In genomic region chr11:115146425-115146824, GRCh38 we compare ENCODE assay signal across 17 cellular contexts.
DNase-seq lines count a peak whose midpoint lies in the region; ATAC-seq and TF ChIP-seq lines count a peak whose summit lies in the region.
"Had no signal": no experiment of that assay in that cellular context is flagged by ENCODE, and none has a peak within 500 bp of the region (broad histone marks: within the 10 kb centered on the region; RNA-seq: fewer than 3 reads in every experiment).

No MANE protein-coding gene starts in this region.

- no peak for TF ChIP-seq CTCF in RWPE1 (conservative IDR thresholded peaks at IDR 0.05; ENCODE audit: low read depth)

- no peaks in the 10 kb centered on the region for H3K36me3 Mint-ChIP-seq in activated T-helper 2 cell treated with anti-CD3 and anti-CD28 coated beads, Interferon-gamma antibody, Interleukin-2, Interleukin-4, amounts not matched to agents 10 μg/mL and 5 μg/mL and 100 μg/mL, durations not matched to agents 14 hours and 24 hours and 36 hours (ENCODE audit: low read depth)
- no peaks in the 10 kb centered on the region for H3K36me3 Mint-ChIP-seq in stimulated activated effector memory CD8-positive, alpha-beta T cell treated with anti-CD3 and anti-CD28 coated beads, Interleukin-12 subunit alpha, Interleukin-12 subunit beta, amount 100 ng/mL, for 72 hours
- H3K36me3 Mint-ChIP-seq: CD4-positive, alpha-beta memory T cell had no signal

- peak; percentile 48 for DNase-seq in SKM-1 treated with dmso at 0.1 percent for 144 hours (lab: John Stamatoyannopoulos, UW; ENCODE audit: unreplicated experiment)
- no peak for DNase-seq in SKM-1 (lab: John Stamatoyannopoulos, UW; ENCODE audit: unreplicated experiment)
- peak; percentile 83 for DNase-seq in MV-4-11 (lab: John Stamatoyannopoulos, UW)
- DNase-seq in activated T-helper 2 cell treated with anti-CD3 and anti-CD28 coated beads, Interferon-gamma antibody, Interleukin-2, Interleukin-4, amounts not matched to agents 10 μg/mL and 5 μg/mL and 100 μg/mL, durations not matched to agents 14 hours and 24 hours and 36 hours (ENCODE audit: low spot score), result no peak
- DNase-seq in stimulated activated effector memory CD8-positive, alpha-beta T cell treated with anti-CD3 and anti-CD28 coated beads, Interleukin-12 subunit alpha, Interleukin-12 subunit beta, amount 100 ng/mL, for 72 hours (ENCODE audit: low spot score in 2 of 2), result no peak
- DNase-seq in RWPE1 (ENCODE audit: low spot score), result no peak
- DNase-seq in Kasumi-1 (lab: John Stamatoyannopoulos, UW), result no peak
- DNase-seq in cerebellar cortex (ENCODE audit: low spot score), result no peak
- DNase-seq: 8988T; BE2C; CD4-positive, alpha-beta memory T cell; HCEC 1CT; NCI-H1105; NCI-H1694 treated with DMSO at 0.1 percent for 48 hours; NCI-H226; NCI-H524 treated with DMSO at 0.1 percent for 48 hours; SJCRH30 had no signal

- H3K27ac ChIP-seq in RWPE1, result no peak overlapping the region
- H3K27ac ChIP-seq: SJCRH30 had no signal

- no peak for ATAC-seq in stimulated activated effector memory CD8-positive, alpha-beta T cell treated with anti-CD3 and anti-CD28 coated beads, Interleukin-12 subunit alpha, Interleukin-12 subunit beta, amount 100 ng/mL, for 72 hours

- H3K27me3 Mint-ChIP-seq in activated T-helper 2 cell treated with anti-CD3 and anti-CD28 coated beads, Interferon-gamma antibody, Interleukin-2, Interleukin-4, amounts not matched to agents 10 μg/mL and 5 μg/mL and 100 μg/mL, durations not matched to agents 14 hours and 24 hours and 36 hours (ENCODE audit: low read depth), result no peaks in the 10 kb centered on the region

- intact Hi-C loops in activated T-helper 2 cell treated with anti-CD3 and anti-CD28 coated beads, Interferon-gamma antibody, Interleukin-2, Interleukin-4, amounts not matched to agents 10 μg/mL and 5 μg/mL and 100 μg/mL, durations not matched to agents 14 hours and 24 hours and 36 hours (cut with micrococcal nuclease), result no loop called here

- H3K9me3 Mint-ChIP-seq in activated T-helper 2 cell treated with anti-CD3 and anti-CD28 coated beads, Interferon-gamma antibody, Interleukin-2, Interleukin-4, amounts not matched to agents 10 μg/mL and 5 μg/mL and 100 μg/mL, durations not matched to agents 14 hours and 24 hours and 36 hours, result peaks cover 17% of the 10 kb centered on the region
- H3K9me3 Mint-ChIP-seq in stimulated activated effector memory CD8-positive, alpha-beta T cell treated with anti-CD3 and anti-CD28 coated beads, Interleukin-12 subunit alpha, Interleukin-12 subunit beta, amount 100 ng/mL, for 72 hours, result peaks cover 10% of the 10 kb centered on the region
- H3K9me3 Mint-ChIP-seq: CD4-positive, alpha-beta memory T cell had no signal

- no peaks in the 10 kb centered on the region for H3K4me1 Mint-ChIP-seq in activated T-helper 2 cell treated with anti-CD3 and anti-CD28 coated beads, Interferon-gamma antibody, Interleukin-2, Interleukin-4, amounts not matched to agents 10 μg/mL and 5 μg/mL and 100 μg/mL, durations not matched to agents 14 hours and 24 hours and 36 hours (ENCODE audit: low read depth)
- peaks cover 10% of the 10 kb centered on the region for H3K4me1 Mint-ChIP-seq in stimulated activated effector memory CD8-positive, alpha-beta T cell treated with anti-CD3 and anti-CD28 coated beads, Interleukin-12 subunit alpha, Interleukin-12 subunit beta, amount 100 ng/mL, for 72 hours

- no peak overlapping the region for H3K4me3 Mint-ChIP-seq in activated T-helper 2 cell treated with anti-CD3 and anti-CD28 coated beads, Interferon-gamma antibody, Interleukin-2, Interleukin-4, amounts not matched to agents 10 μg/mL and 5 μg/mL and 100 μg/mL, durations not matched to agents 14 hours and 24 hours and 36 hours (ENCODE audit: low read depth)
- H3K4me3 Mint-ChIP-seq in stimulated activated effector memory CD8-positive, alpha-beta T cell treated with anti-CD3 and anti-CD28 coated beads, Interleukin-12 subunit alpha, Interleukin-12 subunit beta, amount 100 ng/mL, for 72 hours, result no peak overlapping the region
- H3K4me3 Mint-ChIP-seq: CD4-positive, alpha-beta memory T cell had no signal

- POLR2A ChIA-PET in RWPE1 (lab: Yijun Ruan, JAX; ENCODE audit: low non-redundant PET), result no interaction called here

- H3K27ac Mint-ChIP-seq in activated T-helper 2 cell treated with anti-CD3 and anti-CD28 coated beads, Interferon-gamma antibody, Interleukin-2, Interleukin-4, amounts not matched to agents 10 μg/mL and 5 μg/mL and 100 μg/mL, durations not matched to agents 14 hours and 24 hours and 36 hours, result peak overlapping the region; percentile 24
- H3K27ac Mint-ChIP-seq in stimulated activated effector memory CD8-positive, alpha-beta T cell treated with anti-CD3 and anti-CD28 coated beads, Interleukin-12 subunit alpha, Interleukin-12 subunit beta, amount 100 ng/mL, for 72 hours, result peak overlapping the region; percentile 38

- CTCF ChIA-PET in RWPE1 (lab: Yijun Ruan, JAX), result no interaction called here

Comparison
In these comparisons a context has a peak if more than half of its experiments do, and no peak if none do; other contexts are left out.
1. DNase-seq: peak in SKM-1 treated with dmso at 0.1 percent for 144 hours (single experiment) and MV-4-11 (single experiment); none in SKM-1 (single experiment), activated T-helper 2 cell treated with anti-CD3 and anti-CD28 coated beads, Interferon-gamma antibody, Interleukin-2, Interleukin-4, amounts not matched to agents 10 μg/mL and 5 μg/mL and 100 μg/mL, durations not matched to agents 14 hours and 24 hours and 36 hours (single experiment), stimulated activated effector memory CD8-positive, alpha-beta T cell treated with anti-CD3 and anti-CD28 coated beads, Interleukin-12 subunit alpha, Interleukin-12 subunit beta, amount 100 ng/mL, for 72 hours (0 of 2), RWPE1 (single experiment), Kasumi-1 (0 of 2) and cerebellar cortex (single experiment).